Comparison of ENCODE assay signal across 1 cellular context in the genomic region with DNA sequence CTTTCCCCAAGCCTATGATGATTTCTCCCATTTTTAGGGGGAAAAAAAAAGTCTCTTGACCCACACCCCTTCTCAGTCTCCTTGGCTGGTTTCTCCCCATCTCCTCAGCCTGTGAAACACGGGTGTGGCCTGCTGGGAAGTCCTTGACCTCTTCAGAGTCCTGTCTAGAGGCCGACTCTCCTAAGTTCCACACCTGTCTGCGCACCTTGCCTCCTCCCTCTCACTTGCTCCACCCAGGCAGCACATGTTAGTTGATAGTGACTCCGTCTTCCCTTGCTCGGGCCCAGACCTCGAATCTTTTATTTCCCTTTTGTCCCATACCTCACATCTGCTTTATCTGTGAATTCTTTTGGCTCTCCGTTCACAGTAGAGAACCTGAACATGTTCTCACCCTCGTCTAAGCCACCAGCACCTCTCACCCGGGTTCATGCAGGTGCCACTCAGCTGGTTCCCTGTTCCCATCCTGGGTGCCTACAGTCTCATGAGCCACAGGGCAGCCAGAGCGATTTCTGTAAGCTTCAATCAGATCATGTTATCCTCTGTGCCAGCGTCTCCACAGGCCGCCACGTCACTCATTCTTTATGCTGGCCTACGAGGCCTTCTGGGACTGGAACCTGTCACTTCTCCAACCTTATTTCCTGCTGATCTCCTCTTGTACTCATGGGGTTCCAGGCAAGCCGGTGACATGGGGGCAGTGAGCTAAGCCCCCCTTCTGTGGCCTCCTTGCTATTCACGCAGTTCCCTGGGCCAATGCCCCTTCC.
TF ChIP-seq lines count a peak whose summit lies in the region.

No MANE protein-coding gene starts in this region.

TF ChIP-seq in GM23338, 12 proteins besides CTCF, POLR2A, EP300 and RAD21 (continued from another document):
- TF ChIP-seq, protein P1, sequence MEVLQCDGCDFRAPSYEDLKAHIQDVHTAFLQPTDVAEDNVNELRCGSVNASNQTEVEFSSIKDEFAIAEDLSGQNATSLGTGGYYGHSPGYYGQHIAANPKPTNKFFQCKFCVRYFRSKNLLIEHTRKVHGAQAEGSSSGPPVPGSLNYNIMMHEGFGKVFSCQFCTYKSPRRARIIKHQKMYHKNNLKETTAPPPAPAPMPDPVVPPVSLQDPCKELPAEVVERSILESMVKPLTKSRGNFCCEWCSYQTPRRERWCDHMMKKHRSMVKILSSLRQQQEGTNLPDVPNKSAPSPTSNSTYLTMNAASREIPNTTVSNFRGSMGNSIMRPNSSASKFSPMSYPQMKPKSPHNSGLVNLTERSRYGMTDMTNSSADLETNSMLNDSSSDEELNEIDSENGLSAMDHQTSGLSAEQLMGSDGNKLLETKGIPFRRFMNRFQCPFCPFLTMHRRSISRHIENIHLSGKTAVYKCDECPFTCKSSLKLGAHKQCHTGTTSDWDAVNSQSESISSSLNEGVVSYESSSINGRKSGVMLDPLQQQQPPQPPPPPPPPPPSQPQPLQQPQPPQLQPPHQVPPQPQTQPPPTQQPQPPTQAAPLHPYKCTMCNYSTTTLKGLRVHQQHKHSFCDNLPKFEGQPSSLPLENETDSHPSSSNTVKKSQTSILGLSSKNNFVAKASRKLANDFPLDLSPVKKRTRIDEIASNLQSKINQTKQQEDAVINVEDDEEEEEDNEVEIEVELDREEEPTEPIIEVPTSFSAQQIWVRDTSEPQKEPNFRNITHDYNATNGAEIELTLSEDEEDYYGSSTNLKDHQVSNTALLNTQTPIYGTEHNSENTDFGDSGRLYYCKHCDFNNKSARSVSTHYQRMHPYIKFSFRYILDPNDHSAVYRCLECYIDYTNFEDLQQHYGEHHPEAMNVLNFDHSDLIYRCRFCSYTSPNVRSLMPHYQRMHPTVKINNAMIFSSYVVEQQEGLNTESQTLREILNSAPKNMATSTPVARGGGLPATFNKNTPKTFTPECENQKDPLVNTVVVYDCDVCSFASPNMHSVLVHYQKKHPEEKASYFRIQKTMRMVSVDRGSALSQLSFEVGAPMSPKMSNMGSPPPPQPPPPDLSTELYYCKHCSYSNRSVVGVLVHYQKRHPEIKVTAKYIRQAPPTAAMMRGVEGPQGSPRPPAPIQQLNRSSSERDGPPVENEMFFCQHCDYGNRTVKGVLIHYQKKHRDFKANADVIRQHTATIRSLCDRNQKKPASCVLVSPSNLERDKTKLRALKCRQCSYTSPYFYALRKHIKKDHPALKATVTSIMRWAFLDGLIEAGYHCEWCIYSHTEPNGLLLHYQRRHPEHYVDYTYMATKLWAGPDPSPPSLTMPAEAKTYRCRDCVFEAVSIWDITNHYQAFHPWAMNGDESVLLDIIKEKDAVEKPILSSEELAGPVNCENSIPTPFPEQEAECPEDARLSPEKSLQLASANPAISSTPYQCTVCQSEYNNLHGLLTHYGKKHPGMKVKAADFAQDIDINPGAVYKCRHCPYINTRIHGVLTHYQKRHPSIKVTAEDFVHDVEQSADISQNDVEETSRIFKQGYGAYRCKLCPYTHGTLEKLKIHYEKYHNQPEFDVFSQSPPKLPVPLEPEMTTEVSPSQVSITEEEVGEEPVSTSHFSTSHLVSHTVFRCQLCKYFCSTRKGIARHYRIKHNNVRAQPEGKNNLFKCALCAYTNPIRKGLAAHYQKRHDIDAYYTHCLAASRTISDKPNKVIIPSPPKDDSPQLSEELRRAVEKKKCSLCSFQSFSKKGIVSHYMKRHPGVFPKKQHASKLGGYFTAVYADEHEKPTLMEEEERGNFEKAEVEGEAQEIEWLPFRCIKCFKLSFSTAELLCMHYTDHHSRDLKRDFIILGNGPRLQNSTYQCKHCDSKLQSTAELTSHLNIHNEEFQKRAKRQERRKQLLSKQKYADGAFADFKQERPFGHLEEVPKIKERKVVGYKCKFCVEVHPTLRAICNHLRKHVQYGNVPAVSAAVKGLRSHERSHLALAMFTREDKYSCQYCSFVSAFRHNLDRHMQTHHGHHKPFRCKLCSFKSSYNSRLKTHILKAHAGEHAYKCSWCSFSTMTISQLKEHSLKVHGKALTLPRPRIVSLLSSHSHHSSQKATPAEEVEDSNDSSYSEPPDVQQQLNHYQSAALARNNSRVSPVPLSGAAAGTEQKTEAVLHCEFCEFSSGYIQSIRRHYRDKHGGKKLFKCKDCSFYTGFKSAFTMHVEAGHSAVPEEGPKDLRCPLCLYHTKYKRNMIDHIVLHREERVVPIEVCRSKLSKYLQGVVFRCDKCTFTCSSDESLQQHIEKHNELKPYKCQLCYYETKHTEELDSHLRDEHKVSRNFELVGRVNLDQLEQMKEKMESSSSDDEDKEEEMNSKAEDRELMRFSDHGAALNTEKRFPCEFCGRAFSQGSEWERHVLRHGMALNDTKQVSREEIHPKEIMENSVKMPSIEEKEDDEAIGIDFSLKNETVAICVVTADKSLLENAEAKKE (CRISPR knock-in tag; IDR thresholded peaks at IDR 0.05): no peak
- TF ChIP-seq JUNB (IDR thresholded peaks at IDR 0.05; ENCODE audit: unreplicated experiment): no peak
